11 cellular contexts compared by ENCODE assay signal in genomic region chr10:124291009-124291671, GRCh38.
DNase-seq lines count a peak whose midpoint lies in the region; ATAC-seq, FAIRE-seq and TF ChIP-seq lines count a peak whose summit lies in the region.
"Had no signal": no experiment of that assay in that cellular context is flagged by ENCODE, and none has a peak within 500 bp of the region (broad histone marks: within the 10 kb centered on the region; RNA-seq: fewer than 3 reads in every experiment).

No MANE protein-coding gene starts in this region.

- TF ChIP-seq RAD21 in K562 (CRISPR knock-in tag; conservative IDR thresholded peaks at IDR 0.05 in 1 of 2, IDR thresholded peaks at IDR 0.05 in 1 of 2): no peak

- TF ChIP-seq EP300 in K562 (IDR thresholded peaks at IDR 0.05; ENCODE audit: low read length): no peak

- H3K9me3 ChIP-seq in K562 (replicated peaks; ENCODE audit: control insufficient read depth, insufficient read depth, low read depth, low read length): no peaks in the 10 kb centered on the region
- H3K9me3 ChIP-seq in skeletal muscle tissue (ENCODE audit: control insufficient read depth in 3 of 3, low read length in 3 of 3): no peaks in the 10 kb centered on the region
- H3K9me3 ChIP-seq: Caco-2 had no signal

- H3K36me3 ChIP-seq in K562 (ENCODE audit: control insufficient read depth, insufficient read depth, low read length): no peaks in the 10 kb centered on the region
- no peaks in the 10 kb centered on the region for H3K36me3 ChIP-seq in kidney epithelial cell (ENCODE audit: control insufficient read depth, insufficient read depth, low read length)
- H3K36me3 ChIP-seq in skeletal muscle tissue (ENCODE audit: control insufficient read depth in 3 of 3, insufficient read depth in 3 of 3, low read length in 3 of 3): no peaks in the 10 kb centered on the region

- intact Hi-C loops in K562 (cut with micrococcal nuclease): no loop called here

- no peak overlapping the region for H2AFZ ChIP-seq in K562 (ENCODE audit: low read depth, low read length)

- H3K79me2 ChIP-seq in K562 (ENCODE audit: control insufficient read depth, insufficient read depth, low read length): no peaks in the 10 kb centered on the region

- no peak overlapping the region for H3K9ac ChIP-seq in K562 (ENCODE audit: insufficient read depth in 1 of 2, low read depth in 2 of 2, low read length in 2 of 2)
- H3K9ac ChIP-seq in skeletal muscle tissue (ENCODE audit: low read depth in 1 of 3, low read length in 3 of 3): no peak overlapping the region

- no peak overlapping the region for H3K4me3 ChIP-seq in NB4 (ENCODE audit: low read depth, low read length)
- H3K4me3 ChIP-seq in K562: no peak overlapping the region
- no peak overlapping the region for H3K4me3 ChIP-seq in kidney epithelial cell (ENCODE audit: low read depth, low read length)
- no peak overlapping the region for H3K4me3 ChIP-seq in skeletal muscle tissue (ENCODE audit: low read length in 3 of 3)
- H3K4me3 ChIP-seq: GM23338 had no signal

- H3K27ac ChIP-seq in K562 (ENCODE audit: extremely low read depth, low read depth, low read length) (no peak overlapping the region), skeletal muscle tissue (ENCODE audit: low read depth, low read length) (peak overlapping the region; percentile 7)

- CTCF ChIA-PET in K562 (lab: Yijun Ruan, JAX; ENCODE audit: low intra/inter-chr PET ratio): no interaction called here

- H3K4me2 ChIP-seq in K562 (ENCODE audit: insufficient read depth, low read length): no peak overlapping the region
- H3K4me2 ChIP-seq: GM23338 had no signal

- peaks cover 0 to 6% of the 10 kb centered on the region in 2 experiments; a peak in 1 of 5 replicates for H3K4me1 ChIP-seq in K562 (replicated peaks in 1 of 2; ENCODE audit: control insufficient read depth in 2 of 2, insufficient read depth in 2 of 2, low read length in 2 of 2)
- peaks cover 0 to 13% (median 4%) of the 10 kb centered on the region in 3 donors for H3K4me1 ChIP-seq in skeletal muscle tissue (ENCODE audit: control insufficient read depth in 3 of 3, insufficient read depth in 3 of 3, low read length in 3 of 3)
- H3K4me1 ChIP-seq: Caco-2 had no signal

- in situ Hi-C loops in K562 (cut with MboI): no loop called here

- peaks cover 2% of the 10 kb centered on the region for H3K9me1 ChIP-seq in K562 (ENCODE audit: control insufficient read depth, insufficient read depth, low read length)

- POLR2A ChIA-PET in K562 (lab: Yijun Ruan, JAX): no interaction called here

- DNase-seq in NB4 (ENCODE audit: low read depth) (peak; percentile 87), K562 (ENCODE audit: extremely low read depth in 1 of 4, low spot score in 3 of 4) (no peak), kidney epithelial cell (ENCODE audit: low read depth) (peak; percentile 28), kidney glomerular epithelial cell (lab: John Stamatoyannopoulos, UW) (no peak), NCI-H1092 (lab: John Stamatoyannopoulos, UW) (no peak), NCI-H69 (lab: John Stamatoyannopoulos, UW) (no peak)
- DNase-seq: NCI-H2171, retina had no signal

- TF ChIP-seq POLR2A in NB4 (IDR thresholded peaks at IDR 0.05; ENCODE audit: extremely low read depth, insufficient read length) (no peak), K562 (conservative IDR thresholded peaks at IDR 0.05) (no peak)

- no peaks in the 10 kb centered on the region for H4K20me1 ChIP-seq in K562 (replicated peaks; ENCODE audit: control insufficient read depth, insufficient read depth, low read length)

- TF ChIP-seq CTCF in NB4 (IDR thresholded peaks at IDR 0.05; ENCODE audit: low read depth, low read length) (no peak), K562 (IDR thresholded peaks at IDR 0.05 in 2 of 3, conservative IDR thresholded peaks at IDR 0.05 in 1 of 3; ENCODE audit: insufficient read depth in 2 of 3, low read depth in 1 of 3, low read length in 3 of 3) (no peak), kidney epithelial cell (IDR thresholded peaks at IDR 0.05; ENCODE audit: insufficient read depth, low read length, poor library complexity, severe bottlenecking) (no peak)

- ATAC-seq in K562: no peak
- ATAC-seq: GM23338 had no signal

- H3K27me3 ChIP-seq in K562 (ENCODE audit: control insufficient read depth in 2 of 2, insufficient read depth in 2 of 2, low read length in 2 of 2) (peaks cover 0 to 15% of the 10 kb centered on the region in 2 experiments; a peak in 2 of 5 replicates), kidney epithelial cell (ENCODE audit: control insufficient read depth, insufficient read depth, low read length) (no peaks in the 10 kb centered on the region), skeletal muscle tissue (ENCODE audit: control insufficient read depth in 3 of 3, insufficient read depth in 3 of 3, low read length in 3 of 3) (no peaks in the 10 kb centered on the region)

- 29% methylated on average over 11 of the region's 13 CpGs for WGBS in K562 (ENCODE audit: insufficient coverage, low coverage, missing lambda C conversion rate)

- no TSS peak for BruUV-seq in K562 (replicated peaks; lab: Mats Ljungman, UMichigan)

- FAIRE-seq in K562 (lab: Jason Lieb, UNC): no peak

TF ChIP-seq in K562, 482 proteins besides CTCF, POLR2A, EP300 and RAD21:
- TF ChIP-seq GABPA (tag; conservative IDR thresholded peaks at IDR 0.05; ENCODE audit: low read depth): 0 out of 2 replicates have a peak, but pooled peaks have one; percentile 4
- TF ChIP-seq EHMT2 (IDR thresholded peaks at IDR 0.05): no peak
- no peak for TF ChIP-seq CEBPG (CRISPR knock-in tag; IDR thresholded peaks at IDR 0.05)
- peak in 1 of 2 experiments; percentile 34; a peak in 1 of 4 replicates for TF ChIP-seq CEBPG (tag; conservative IDR thresholded peaks at IDR 0.05 in 1 of 2, IDR thresholded peaks at IDR 0.05 in 1 of 2)
TF ChIP-seq in K562: peak in this region for 2.

Comparison
In these comparisons a context has a peak if more than half of its experiments do, and no peak if none do; other contexts are left out.
1. DNase-seq: peak in NB4 (single experiment) and kidney epithelial cell (single experiment); none in K562 (0 of 4), kidney glomerular epithelial cell (single experiment), NCI-H1092 (single experiment) and NCI-H69 (single experiment).